9 cellular contexts compared by ENCODE assay signal in genomic region chr5:137146402-137146889, GRCh38.
DNase-seq lines count a peak whose midpoint lies in the region; ATAC-seq and TF ChIP-seq lines count a peak whose summit lies in the region.
"Had no signal": no experiment of that assay in that cellular context is flagged by ENCODE, and none has a peak within 500 bp of the region (broad histone marks: within the 10 kb centered on the region; RNA-seq: fewer than 3 reads in every experiment).

No MANE protein-coding gene starts in this region.

- H3K4me3 ChIP-seq in PC-9 = peak overlapping the region; percentile 34; the same call in 1 of the 2 replicates
- no peak overlapping the region for H3K4me3 ChIP-seq in foreskin fibroblast (ENCODE audit: low read depth in 1 of 2, low read length in 2 of 2)

- peaks cover 16% of the 10 kb centered on the region; the same call in 1 of the 2 replicates for H3F3A ChIP-seq in PC-9 (ENCODE audit: insufficient read depth, low read depth)

- peaks cover 19% of the 10 kb centered on the region for H3K27me3 Mint-ChIP-seq in progenitor cell of endocrine pancreas

- H3K27ac Mint-ChIP-seq in progenitor cell of endocrine pancreas = peak overlapping the region; percentile 22
- H3K27ac Mint-ChIP-seq: memory B cell had no signal

- peak overlapping the region; percentile 65 for H3K27ac ChIP-seq in PC-9

- no peaks in the 10 kb centered on the region for H3K9me3 ChIP-seq in PC-9 (ENCODE audit: insufficient read depth, low read depth)

- CTCF ChIA-PET in PC-9 (lab: Charles Lee) = no interaction called here

- no peaks in the 10 kb centered on the region for H3K36me3 ChIP-seq in PC-9 (ENCODE audit: low read depth)

- no peaks in the 10 kb centered on the region for H3K27me3 ChIP-seq in PC-9 (ENCODE audit: insufficient read depth, low read depth)

- no peak for ATAC-seq in GM21723 (IDR thresholded peaks at IDR 0.05; ENCODE audit: unreplicated experiment)

- peak overlapping the region; percentile 69 for H3K4me2 ChIP-seq in PC-9

- H3K9me3 Mint-ChIP-seq in progenitor cell of endocrine pancreas (ENCODE audit: low read depth) = no peaks in the 10 kb centered on the region
- H3K9me3 Mint-ChIP-seq: memory B cell had no signal

- TF ChIP-seq CTCF in PC-9 (conservative IDR thresholded peaks at IDR 0.05) = no peak
- no peak for TF ChIP-seq CTCF in foreskin fibroblast (IDR thresholded peaks at IDR 0.05; ENCODE audit: low read depth, low read length)
- TF ChIP-seq CTCF in progenitor cell of endocrine pancreas (IDR thresholded peaks at IDR 0.05; ENCODE audit: unreplicated experiment) = no peak

- intact Hi-C loops in PC-9 (cut with micrococcal nuclease; ENCODE audit: unreplicated experiment) = loop anchor here (1.0 to 2.0 kb wide), 2 partner anchors 68 to 72 kb away; no protein-coding TSS in a partner anchor

- POLR2A ChIA-PET in PC-9 (lab: Charles Lee; ENCODE audit: unreplicated experiment) = no interaction called here

- H3K9me2 ChIP-seq in PC-9 (ENCODE audit: insufficient read depth) = no peaks in the 10 kb centered on the region

- peaks cover 18% of the 10 kb centered on the region for H3K4me1 Mint-ChIP-seq in progenitor cell of endocrine pancreas (ENCODE audit: low read depth)
- H3K4me1 Mint-ChIP-seq: memory B cell had no signal

- no peaks in the 10 kb centered on the region for H3K36me3 Mint-ChIP-seq in progenitor cell of endocrine pancreas (ENCODE audit: insufficient read depth)
- H3K36me3 Mint-ChIP-seq: memory B cell had no signal

- H3K4me1 ChIP-seq in PC-9 (replicated peaks; ENCODE audit: insufficient read depth) = peaks cover 43% of the 10 kb centered on the region

- H3K4me3 Mint-ChIP-seq in progenitor cell of endocrine pancreas (ENCODE audit: low read depth) = no peak overlapping the region
- H3K4me3 Mint-ChIP-seq: memory B cell had no signal

- peak; percentile 99 for DNase-seq in GM04504 (ENCODE audit: low read depth)
- DNase-seq in PC-9 = peak; percentile 49 to 90
- peak; percentile 93 to 96 for DNase-seq in foreskin fibroblast
- DNase-seq in progenitor cell of endocrine pancreas (ENCODE audit: low spot score, unreplicated experiment) = no peak
- no peak for DNase-seq in stimulated activated CD4-positive, alpha-beta T cell treated with anti-CD3 and anti-CD28 coated beads, Interleukin-2, amount 100 ng/mL, for 24 hours
- no peak for DNase-seq in NCI-H1930 (lab: John Stamatoyannopoulos, UW)
- DNase-seq in NCI-H2081 treated with DMSO at 0.1 percent for 48 hours (lab: John Stamatoyannopoulos, UW) = no peak

- H4K20me1 ChIP-seq in PC-9 (ENCODE audit: insufficient read depth) = no peaks in the 10 kb centered on the region

- peak overlapping the region; percentile 17; the same call in 1 of the 2 replicates for H2AFZ ChIP-seq in PC-9

- H3K79me2 ChIP-seq in PC-9 (ENCODE audit: low read depth) = no peaks in the 10 kb centered on the region

- no TSS peak for BruUV-seq in PC-9 (replicated peaks; lab: Mats Ljungman, UMichigan)

Comparison
In these comparisons a context has a peak if more than half of its experiments do, and no peak if none do; other contexts are left out.
1. DNase-seq: peak in GM04504 (single experiment), PC-9 (2 of 2) and foreskin fibroblast (2 of 2); none in progenitor cell of endocrine pancreas (single experiment), stimulated activated CD4-positive, alpha-beta T cell treated with anti-CD3 and anti-CD28 coated beads, Interleukin-2, amount 100 ng/mL, for 24 hours (0 of 2), NCI-H1930 (0 of 2) and NCI-H2081 treated with DMSO at 0.1 percent for 48 hours (single experiment).